27 cellular contexts compared by ENCODE assay signal in the genomic region with DNA sequence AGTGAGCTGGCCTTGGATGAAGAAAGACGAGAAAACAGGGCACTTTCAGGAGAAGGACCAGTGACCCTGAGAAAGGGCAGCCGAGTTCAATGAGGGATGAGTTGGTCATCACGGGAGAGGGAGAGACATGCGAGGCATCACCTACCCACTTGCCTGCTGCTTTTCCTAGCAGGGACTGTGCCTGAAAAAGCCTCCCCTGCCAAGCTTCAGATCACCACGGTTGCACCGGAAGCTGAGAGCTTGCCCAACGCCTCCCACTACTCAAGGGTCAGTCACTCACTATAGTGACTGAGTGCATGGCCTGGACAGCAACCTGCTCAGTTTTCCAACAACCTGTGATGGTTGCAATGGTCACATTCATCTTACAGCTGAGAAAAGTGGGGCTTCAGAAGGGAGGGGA. TPM values are rescaled to one million over a fixed set of nuclear protein-coding genes. Genes with fewer than 3 reads are reported as not detected.
A peak's percentile ranks its signal among the peaks of the same experiment; 100 is the strongest.
DNase-seq lines count a peak whose midpoint lies in the region; ATAC-seq and TF ChIP-seq lines count a peak whose summit lies in the region.
"Had no signal": no experiment of that assay in that cellular context is flagged by ENCODE, and none has a peak within 500 bp of the region (broad histone marks: within the 10 kb centered on the region; RNA-seq: fewer than 3 reads in every experiment).

No MANE protein-coding gene starts in this region.

- TF ChIP-seq POLR2A in tibial nerve (IDR thresholded peaks at IDR 0.05): no peak

- TF ChIP-seq CTCF in nephron progenitor cell (IDR thresholded peaks at IDR 0.05): no peak
- TF ChIP-seq CTCF in tibial nerve (IDR thresholded peaks at IDR 0.05): no peak

- no peaks in the 10 kb centered on the region for H3K27me3 Mint-ChIP-seq in activated naive CD8-positive, alpha-beta T cell treated with anti-CD3 and anti-CD28 coated beads, Interleukin-2, amount 50 U/mL, for 24 hours
- H3K27me3 Mint-ChIP-seq in activated naive CD8-positive, alpha-beta T cell treated with anti-CD3 and anti-CD28 coated beads for 36 hours: no peaks in the 10 kb centered on the region
- no peaks in the 10 kb centered on the region for H3K27me3 Mint-ChIP-seq in nephron progenitor cell (ENCODE audit: low read depth, poor library complexity)
- H3K27me3 Mint-ChIP-seq: activated CD8-positive, alpha-beta memory T cell treated with anti-CD3 and anti-CD28 coated beads, Interleukin-2, amount 10 ng/mL, durations not matched to agents 7 days and 5 days; activated naive CD8-positive, alpha-beta T cell treated with anti-CD3 and anti-CD28 coated beads, Interleukin-2, amount 10 ng/mL, durations not matched to agents 7 days and 5 days; stimulated activated naive CD8-positive, alpha-beta T cell treated with anti-CD3 and anti-CD28 coated beads, Interleukin-15, Interleukin-2, amounts not matched to agents 100 ng/mL and 50 ng/mL, for 24 hours had no signal

- H3K36me3 Mint-ChIP-seq in activated naive CD8-positive, alpha-beta T cell treated with anti-CD3 and anti-CD28 coated beads, Interleukin-2, amount 50 U/mL, for 24 hours (ENCODE audit: low read depth): peaks cover 37% of the 10 kb centered on the region
- peaks cover 27% of the 10 kb centered on the region for H3K36me3 Mint-ChIP-seq in activated naive CD8-positive, alpha-beta T cell treated with anti-CD3 and anti-CD28 coated beads for 36 hours
- peaks cover 53% of the 10 kb centered on the region for H3K36me3 Mint-ChIP-seq in nephron progenitor cell (ENCODE audit: low read depth)

- H3K4me3 Mint-ChIP-seq in activated naive CD8-positive, alpha-beta T cell treated with anti-CD3 and anti-CD28 coated beads, Interleukin-2, amount 50 U/mL, for 24 hours: no peak overlapping the region
- H3K4me3 Mint-ChIP-seq in activated naive CD8-positive, alpha-beta T cell treated with anti-CD3 and anti-CD28 coated beads for 36 hours: no peak overlapping the region
- no peak overlapping the region for H3K4me3 Mint-ChIP-seq in nephron progenitor cell
- H3K4me3 Mint-ChIP-seq: activated CD8-positive, alpha-beta memory T cell treated with anti-CD3 and anti-CD28 coated beads, Interleukin-2, amount 10 ng/mL, durations not matched to agents 7 days and 5 days; activated naive CD8-positive, alpha-beta T cell treated with anti-CD3 and anti-CD28 coated beads, Interleukin-2, amount 10 ng/mL, durations not matched to agents 7 days and 5 days; stimulated activated naive CD8-positive, alpha-beta T cell treated with anti-CD3 and anti-CD28 coated beads, Interleukin-15, Interleukin-2, amounts not matched to agents 100 ng/mL and 50 ng/mL, for 24 hours had no signal

- no peak overlapping the region for H3K4me3 ChIP-seq in tibial nerve
- H3K4me3 ChIP-seq: colonic mucosa, GM23248, PC-9, prostate gland, SJSA1, spleen, upper lobe of left lung had no signal

- peaks cover 14 to 71% (median 42%) of the 10 kb centered on the region in 4 donors for H3K4me1 ChIP-seq in tibial nerve

- no peak for TF ChIP-seq EP300 in tibial nerve (IDR thresholded peaks at IDR 0.05)

- H3K27me3 ChIP-seq in tibial nerve: no peaks in the 10 kb centered on the region
- H3K27me3 ChIP-seq: brain microvascular endothelial cell, colonic mucosa, SJSA1, spleen, upper lobe of left lung had no signal

- H3K27ac Mint-ChIP-seq in activated naive CD8-positive, alpha-beta T cell treated with anti-CD3 and anti-CD28 coated beads, Interleukin-2, amount 50 U/mL, for 24 hours: peak overlapping the region; percentile 31
- H3K27ac Mint-ChIP-seq in activated naive CD8-positive, alpha-beta T cell treated with anti-CD3 and anti-CD28 coated beads for 36 hours: no peak overlapping the region
- H3K27ac Mint-ChIP-seq in nephron progenitor cell: peak overlapping the region; percentile 96
- H3K27ac Mint-ChIP-seq: activated CD8-positive, alpha-beta memory T cell treated with anti-CD3 and anti-CD28 coated beads, Interleukin-2, amount 10 ng/mL, durations not matched to agents 7 days and 5 days; activated naive CD8-positive, alpha-beta T cell treated with anti-CD3 and anti-CD28 coated beads, Interleukin-2, amount 10 ng/mL, durations not matched to agents 7 days and 5 days; stimulated activated naive CD8-positive, alpha-beta T cell treated with anti-CD3 and anti-CD28 coated beads, Interleukin-15, Interleukin-2, amounts not matched to agents 100 ng/mL and 50 ng/mL, for 24 hours had no signal

- DNase-seq in activated naive CD8-positive, alpha-beta T cell treated with anti-CD3 and anti-CD28 coated beads, Interleukin-2, amount 50 U/mL, for 24 hours: no peak
- DNase-seq in activated naive CD8-positive, alpha-beta T cell treated with anti-CD3 and anti-CD28 coated beads for 36 hours: no peak
- DNase-seq in caudate nucleus (lab: John Stamatoyannopoulos, UW) (no peak), nephron progenitor cell (no peak), tibial nerve (ENCODE audit: low spot score in 2 of 2) (no peak), dedifferentiated amniotic fluid mesenchymal stem cell (ENCODE audit: extremely low spot score) (no peak), NCI-H2081 treated with DMSO at 0.1 percent for 48 hours (lab: John Stamatoyannopoulos, UW) (no peak)
- DNase-seq: activated CD4-positive, alpha-beta T cell treated with anti-CD3 and anti-CD28 coated beads for 4 hours; activated CD8-positive, alpha-beta memory T cell treated with anti-CD3 and anti-CD28 coated beads, Interleukin-2, amount 10 ng/mL, durations not matched to agents 7 days and 5 days; activated naive CD8-positive, alpha-beta T cell treated with anti-CD3 and anti-CD28 coated beads, Interleukin-2, amount 10 ng/mL, durations not matched to agents 7 days and 5 days; brain microvascular endothelial cell; colonic mucosa; DND-41; GM23248; NCI-H1105 treated with DMSO at 0.1 percent for 48 hours; NCI-H2107; NCI-H446 treated with DMSO at 0.1 percent for 48 hours; PC-9; spleen; stimulated activated CD4-positive, alpha-beta T cell treated with anti-CD3 and anti-CD28 coated beads, Interleukin-4, amount 100 ng/mL, for 24 hours; upper lobe of left lung had no signal

- H3K9me3 Mint-ChIP-seq in activated naive CD8-positive, alpha-beta T cell treated with anti-CD3 and anti-CD28 coated beads, Interleukin-2, amount 50 U/mL, for 24 hours: no peaks in the 10 kb centered on the region
- H3K9me3 Mint-ChIP-seq in activated naive CD8-positive, alpha-beta T cell treated with anti-CD3 and anti-CD28 coated beads for 36 hours: no peaks in the 10 kb centered on the region
- no peaks in the 10 kb centered on the region for H3K9me3 Mint-ChIP-seq in nephron progenitor cell
- H3K9me3 Mint-ChIP-seq: activated naive CD8-positive, alpha-beta T cell treated with anti-CD3 and anti-CD28 coated beads, Interleukin-2, amount 10 ng/mL, durations not matched to agents 7 days and 5 days; stimulated activated naive CD8-positive, alpha-beta T cell treated with anti-CD3 and anti-CD28 coated beads, Interleukin-15, Interleukin-2, amounts not matched to agents 100 ng/mL and 50 ng/mL, for 24 hours had no signal

- H3K9me3 ChIP-seq in tibial nerve: no peaks in the 10 kb centered on the region
- H3K9me3 ChIP-seq: colonic mucosa, prostate gland, SJSA1, spleen, upper lobe of left lung had no signal

- H3K36me3 ChIP-seq in tibial nerve: peaks cover 2 to 78% (median 19%) of the 10 kb centered on the region in 3 donors

- no peak for ATAC-seq in activated naive CD8-positive, alpha-beta T cell treated with anti-CD3 and anti-CD28 coated beads, Interleukin-2, amount 50 U/mL, for 24 hours
- no peak for ATAC-seq in GM19351 (IDR thresholded peaks at IDR 0.05; ENCODE audit: unreplicated experiment)
- ATAC-seq: activated CD8-positive, alpha-beta memory T cell treated with anti-CD3 and anti-CD28 coated beads, Interleukin-2, amount 10 ng/mL, durations not matched to agents 7 days and 5 days had no signal

- no peaks in the 10 kb centered on the region for H3K4me1 Mint-ChIP-seq in activated naive CD8-positive, alpha-beta T cell treated with anti-CD3 and anti-CD28 coated beads, Interleukin-2, amount 50 U/mL, for 24 hours
- no peaks in the 10 kb centered on the region for H3K4me1 Mint-ChIP-seq in activated naive CD8-positive, alpha-beta T cell treated with anti-CD3 and anti-CD28 coated beads for 36 hours
- peaks cover 44% of the 10 kb centered on the region for H3K4me1 Mint-ChIP-seq in nephron progenitor cell
- H3K4me1 Mint-ChIP-seq: activated CD8-positive, alpha-beta memory T cell treated with anti-CD3 and anti-CD28 coated beads, Interleukin-2, amount 10 ng/mL, durations not matched to agents 7 days and 5 days; activated naive CD8-positive, alpha-beta T cell treated with anti-CD3 and anti-CD28 coated beads, Interleukin-2, amount 10 ng/mL, durations not matched to agents 7 days and 5 days had no signal

- H3K27ac ChIP-seq in caudate nucleus (ENCODE audit: low read depth, low read length) (peak overlapping the region; percentile 4), tibial nerve (peak overlapping the region in 3 of 4 donors; percentile 47 to 95 (median 92))
- H3K27ac ChIP-seq: brain microvascular endothelial cell, GM23248, PC-9, prostate gland, SJSA1 had no signal

- 66 to 83% methylated on average over 7 of the region's 7 CpGs for WGBS in tibial nerve, 2 donors

RNA-seq across cellular contexts. Expression of gene EPHX3, which starts 12.6 kb away (rescaled TPM):
- total RNA-seq in activated naive CD8-positive, alpha-beta T cell treated with anti-CD3 and anti-CD28 coated beads for 36 hours: not detected
- total RNA-seq in tibial nerve: under 1 TPM in 1 of 4 donors, not detected in 3; 0.20 TPM
- total RNA-seq: activated naive CD8-positive, alpha-beta T cell treated with anti-CD3 and anti-CD28 coated beads, Interleukin-2, amount 10 ng/mL, durations not matched to agents 7 days and 5 days; GM23248; M059J; T-helper 1 cell treated with Interleukin-12 subunit alpha and Interleukin-12 subunit beta and Interleukin-4 antibody, amounts not matched to agents 30 ng/mL and 1 ng/mL, for 36 hours had no signal

RNA-seq across cellular contexts. Expression of gene NOTCH3, which starts 44.0 kb away (rescaled TPM):
- under 1 TPM in 1 of 2 experiments, not detected in 1; 0.12 TPM for total RNA-seq in activated naive CD8-positive, alpha-beta T cell treated with anti-CD3 and anti-CD28 coated beads for 36 hours
- total RNA-seq in tibial nerve: 10 to 100 TPM; 34.3 to 86.1 (median 53.2) TPM
- total RNA-seq: activated CD8-positive, alpha-beta memory T cell treated with anti-CD3 and anti-CD28 coated beads, Interleukin-2, amount 10 ng/mL, durations not matched to agents 7 days and 5 days; T-helper 1 cell treated with Interleukin-12 subunit alpha and Interleukin-12 subunit beta and Interleukin-4 antibody, amounts not matched to agents 30 ng/mL and 1 ng/mL, for 36 hours had no signal

Comparison
In these comparisons a context has a peak if more than half of its experiments do, and no peak if none do; other contexts are left out.
1. RNA of gene NOTCH3, which starts 44.0 kb away (total RNA-seq): 34.3 to 86.1 TPM in tibial nerve; 0.12 TPM in activated naive CD8-positive, alpha-beta T cell treated with anti-CD3 and anti-CD28 coated beads for 36 hours; every median in the first group is over 10 times any median in the second.